ENCODE assay signal across 26 cellular contexts in genomic region chr2:171678619-171679018, GRCh38.
"Had no signal": no experiment of that assay in that cellular context is flagged by ENCODE, and none has a peak within 500 bp of the region (broad histone marks: within the 10 kb centered on the region; RNA-seq: fewer than 3 reads in every experiment).

No MANE protein-coding gene starts in this region.

- FAIRE-seq: small intestine had no signal

- H3K27ac ChIP-seq: neutrophil, prostate gland, right lobe of liver, sigmoid colon, suprapubic skin, testis, tibial artery, transverse colon, upper lobe of right lung, uterus had no signal

- ATAC-seq: naive thymus-derived CD8-positive, alpha-beta T cell; natural killer cell treated with Interleukin-12 subunit alpha and Interleukin-12 subunit beta and Interleukin-15 and Interleukin-18, amount 100 ng/mL, for 72 hours; right cardiac atrium; right lobe of liver; stimulated activated memory B cell treated with anti-CD40 and anti-IgM and Interleukin-4, amounts not matched to agents 10 μg/mL and 1 μg/mL and 100 μg/mL, for 72 hours; stimulated activated naive CD8-positive, alpha-beta T cell treated with anti-CD3 and anti-CD28 coated beads, Interleukin-15, amount 100 ng/mL, for 72 hours; stimulated activated naive CD8-positive, alpha-beta T cell treated with anti-CD3 and anti-CD28 coated beads, Interleukin-15, Interleukin-2, amounts not matched to agents 100 U/mL and 50 U/mL, for 24 hours; upper lobe of right lung had no signal

- H3K4me1 ChIP-seq: prostate gland, right lobe of liver, sigmoid colon, suprapubic skin, testis, tibial artery, transverse colon, upper lobe of right lung, uterus had no signal

- H3K4me3 ChIP-seq: prostate gland, right lobe of liver, sigmoid colon, suprapubic skin, testis, tibial artery, transverse colon, upper lobe of right lung, uterus had no signal

- H3K27me3 ChIP-seq: right lobe of liver, sigmoid colon, suprapubic skin, testis, tibial artery, upper lobe of right lung, uterus had no signal

- DNase-seq: naive B cell; naive thymus-derived CD8-positive, alpha-beta T cell; nephron progenitor cell; nucleus accumbens; right cardiac atrium; right lobe of liver; sigmoid colon; small intestine; stimulated activated CD4-positive, alpha-beta T cell treated with anti-CD3 and anti-CD28 coated beads, Interleukin-1b, Interleukin-23, amount 100 ng/mL, for 48 hours; stimulated activated CD4-positive, alpha-beta T cell treated with anti-CD3 and anti-CD28 coated beads, Interleukin-4, amount 100 ng/mL, for 1 hour; stimulated activated CD4-positive, alpha-beta T cell treated with anti-CD3 and anti-CD28 coated beads, Interleukin-4, amount 100 ng/mL, for 4 hours; stimulated activated CD8-positive, alpha-beta memory T cell treated with anti-CD3 and anti-CD28 coated beads, Interleukin-4, amount 100 ng/mL, for 48 hours; stimulated activated naive CD4-positive, alpha-beta T cell; stimulated activated naive CD8-positive, alpha-beta T cell treated with anti-CD3 and anti-CD28 coated beads, Interleukin-15, amount 100 ng/mL, for 72 hours; stimulated activated naive CD8-positive, alpha-beta T cell treated with anti-CD3 and anti-CD28 coated beads, Interleukin-15, Interleukin-2, amounts not matched to agents 100 U/mL and 50 U/mL, for 24 hours; substantia nigra; testis; tibial artery; transverse colon; upper lobe of right lung; uterus had no signal

- H3K9me3 ChIP-seq: neutrophil, prostate gland, right lobe of liver, sigmoid colon, suprapubic skin, testis, tibial artery, transverse colon, upper lobe of right lung, uterus had no signal

- H3K36me3 ChIP-seq: neutrophil, prostate gland, right lobe of liver, sigmoid colon, suprapubic skin, tibial artery, transverse colon, upper lobe of right lung, uterus had no signal
